In genomic region chr1:56967900-56968832, GRCh38 we compare ENCODE assay signal across 9 cellular contexts. TPM values are rescaled to one million over a fixed set of nuclear protein-coding genes. Genes with fewer than 3 reads are reported as not detected.
A peak's percentile ranks its signal among the peaks of the same experiment; 100 is the strongest.
DNase-seq lines count a peak whose midpoint lies in the region; ATAC-seq and TF ChIP-seq lines count a peak whose summit lies in the region.
"Had no signal": no experiment of that assay in that cellular context is flagged by ENCODE, and none has a peak within 500 bp of the region (broad histone marks: within the 10 kb centered on the region; RNA-seq: fewer than 3 reads in every experiment).

No MANE protein-coding gene starts in this region.

- H3K27me3 ChIP-seq in SK-N-SH (ENCODE audit: insufficient read depth) (no peaks in the 10 kb centered on the region), iPS DF 6.9 (ENCODE audit: control insufficient read depth, insufficient read depth, low read length) (no peaks in the 10 kb centered on the region)

- CTCF ChIA-PET in AG04449 (lab: Yijun Ruan, JAX) = interaction anchor here (1.0 to 2.4 kb wide), 9 partner anchors 8 to 160 kb away, joined by 3 to 21 read pairs (median 3); no protein-coding TSS in a partner anchor
- CTCF ChIA-PET in GM10248 (lab: Yijun Ruan, JAX) = interaction anchor here (1.1 to 1.9 kb wide), 3 partner anchors 12 to 44 kb away, joined by 3 to 5 read pairs (median 4); no protein-coding TSS in a partner anchor
- CTCF ChIA-PET in SK-N-SH (lab: Yijun Ruan, JAX) = interaction anchor here (0.6 to 1.4 kb wide), 9 partner anchors 14 to 147 kb away, joined by 3 to 5 read pairs (median 3); no protein-coding TSS in a partner anchor

- no peak for DNase-seq in AG04449 (ENCODE audit: low read depth, low spot score)
- peak; percentile 11 for DNase-seq in GM10248 (ENCODE audit: extremely low spot score)
- peak; percentile 40 for DNase-seq in SK-N-SH
- DNase-seq in iPS DF 6.9 (ENCODE audit: low read depth, low spot score) = peak; percentile 25
- DNase-seq in activated effector memory CD4-positive, alpha-beta T cell treated with anti-CD3 and anti-CD28 coated beads, Interleukin-2, amount 50 U/mL, for 16 hours = no peak
- DNase-seq in H4 (ENCODE audit: low spot score) = no peak
- no peak for DNase-seq in RKO (ENCODE audit: low spot score)

- WGBS in SK-N-SH (ENCODE audit: low lambda C conversion rate) = 74% methylated on average over 13 of the region's 15 CpGs
- WGBS in iPS DF 6.9 (ENCODE audit: insufficient coverage, insufficient read length) = no CpG with 5 or more reads among the region's 15 CpGs

- no peak overlapping the region for H3K4me2 ChIP-seq in SK-N-SH

- TF ChIP-seq EP300 in SK-N-SH (IDR thresholded peaks at IDR 0.05; ENCODE audit: borderline replicate concordance in 1 of 2, low read depth in 1 of 2, low read length in 1 of 2) = no peak

- H2AFZ ChIP-seq in SK-N-SH (ENCODE audit: low read depth) = no peak overlapping the region

- no peaks in the 10 kb centered on the region for H3K79me2 ChIP-seq in SK-N-SH (ENCODE audit: insufficient read depth)

- peak; percentile 36 for TF ChIP-seq RAD21 in SK-N-SH (IDR thresholded peaks at IDR 0.05; ENCODE audit: low read length)

- H3K27ac ChIP-seq in SK-N-SH (ENCODE audit: low read depth in 2 of 2, low read length in 1 of 2) = no peak overlapping the region
- H3K27ac ChIP-seq in iPS DF 6.9 (ENCODE audit: low read length) = no peak overlapping the region

- H3K4me3 ChIP-seq in AG04449 (ENCODE audit: low read depth, low read length) = no peak overlapping the region
- no peak overlapping the region; a peak in 1 of 4 replicates for H3K4me3 ChIP-seq in SK-N-SH (ENCODE audit: low read depth in 2 of 2, low read length in 1 of 2)
- no peak overlapping the region for H3K4me3 ChIP-seq in iPS DF 6.9 (ENCODE audit: low read length)

- ATAC-seq in HG03196 (IDR thresholded peaks at IDR 0.05; ENCODE audit: unreplicated experiment) = no peak

- peak; percentile 62 for TF ChIP-seq CTCF in AG04449 (IDR thresholded peaks at IDR 0.05; ENCODE audit: insufficient read depth, low read length, missing control alignments)
- TF ChIP-seq CTCF in GM10248 (IDR thresholded peaks at IDR 0.05; ENCODE audit: control extremely low read depth, extremely low read depth, low read depth, missing control alignments) = no peak
- peak; percentile 62 for TF ChIP-seq CTCF in SK-N-SH (IDR thresholded peaks at IDR 0.05)

- no peaks in the 10 kb centered on the region for H3K9me2 ChIP-seq in SK-N-SH

- no peaks in the 10 kb centered on the region for H3F3A ChIP-seq in SK-N-SH (replicated peaks; ENCODE audit: insufficient read depth)

- POLR2A ChIA-PET in AG04449 (lab: Yijun Ruan, JAX) = no interaction called here
- POLR2A ChIA-PET in GM10248 (lab: Yijun Ruan, JAX) = no interaction called here
- POLR2A ChIA-PET in SK-N-SH (lab: Yijun Ruan, JAX) = no interaction called here

- no peaks in the 10 kb centered on the region for H4K20me1 ChIP-seq in SK-N-SH (ENCODE audit: insufficient read depth)

- no peaks in the 10 kb centered on the region for H3K4me1 ChIP-seq in SK-N-SH (ENCODE audit: control insufficient read depth in 1 of 2, insufficient read depth in 2 of 2, low read depth in 1 of 2, low read length in 1 of 2)
- no peaks in the 10 kb centered on the region for H3K4me1 ChIP-seq in iPS DF 6.9 (ENCODE audit: control insufficient read depth, insufficient read depth, low read length)

- no peak overlapping the region for H3K9ac ChIP-seq in SK-N-SH

- H3K9me3 ChIP-seq in SK-N-SH (no peaks in the 10 kb centered on the region), iPS DF 6.9 (ENCODE audit: control insufficient read depth, insufficient read depth, low read length) (no peaks in the 10 kb centered on the region)

- H3K36me3 ChIP-seq in SK-N-SH (replicated peaks in 1 of 2; ENCODE audit: control insufficient read depth in 1 of 2, insufficient read depth in 2 of 2, low read length in 1 of 2) (no peaks in the 10 kb centered on the region), iPS DF 6.9 (ENCODE audit: control insufficient read depth, insufficient read depth, low read length) (no peaks in the 10 kb centered on the region)

TF ChIP-seq in SK-N-SH, 30 proteins besides CTCF, POLR2A, EP300 and RAD21:
- TF ChIP-seq FOSL2 (IDR thresholded peaks at IDR 0.05; ENCODE audit: borderline replicate concordance, low read depth) = no peak
- TF ChIP-seq SMC3 (IDR thresholded peaks at IDR 0.05; ENCODE audit: low read depth, low read length) = peak; percentile 25

RNA-seq across cellular contexts. Expression of gene C8B, which starts 2.4 kb away (rescaled TPM):
- polyA plus RNA-seq in SK-N-SH (2012; rRNA removed) = not detected in 2 replicates
- polyA plus RNA-seq in SK-N-SH (2012; cell fraction: cytosol; rRNA removed) = not detected in 2 replicates
- polyA plus RNA-seq in SK-N-SH (2012; cell fraction: nucleus; rRNA removed) = 0.04 TPM in 1 of 2 replicates, not detected in the other
- not detected in 2 replicates for total RNA-seq in H4 (2014; rRNA removed; shearing (Covaris generic))
- total RNA-seq: dermis microvascular lymphatic vessel endothelial cell had no signal

Comparison
In these comparisons a context has a peak if more than half of its experiments do, and no peak if none do; other contexts are left out.
1. DNase-seq: peak in GM10248 (single experiment), SK-N-SH (single experiment) and iPS DF 6.9 (single experiment); none in AG04449 (single experiment), activated effector memory CD4-positive, alpha-beta T cell treated with anti-CD3 and anti-CD28 coated beads, Interleukin-2, amount 50 U/mL, for 16 hours (single experiment), H4 (single experiment) and RKO (single experiment).